Comparison of ENCODE assay signal across 8 cellular contexts in the genomic region with DNA sequence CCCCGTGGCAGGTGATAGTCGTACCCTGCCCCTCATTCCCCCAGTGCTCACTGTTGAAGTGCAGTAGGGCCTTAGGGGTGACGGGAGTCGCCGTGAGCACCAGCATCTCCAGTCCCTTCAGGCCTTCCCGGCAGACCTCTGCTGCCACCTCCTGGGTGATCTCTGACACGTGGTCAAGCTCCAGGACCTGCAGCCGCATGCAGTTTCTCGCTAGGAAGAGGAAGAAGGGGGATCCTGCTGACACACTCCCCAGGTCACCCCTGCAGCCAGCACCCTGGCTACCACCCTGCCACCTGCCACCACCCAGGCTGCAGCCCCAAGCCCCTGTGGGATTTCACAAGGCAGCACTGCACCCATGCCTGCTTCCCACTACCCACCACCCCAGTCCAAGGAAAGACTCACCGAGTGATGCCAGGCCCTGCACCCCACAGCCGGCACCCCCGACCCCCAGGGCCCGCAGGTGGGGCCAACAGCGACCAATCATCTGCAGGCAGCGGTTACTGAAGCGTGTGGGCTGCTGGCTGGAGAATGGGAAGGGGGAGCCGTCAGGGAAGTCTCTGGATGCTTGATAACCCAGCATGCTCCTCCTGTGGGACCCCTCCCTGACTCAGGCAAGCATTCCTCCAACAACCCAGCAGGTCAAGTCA. TPM values are rescaled to one million over a fixed set of nuclear protein-coding genes. Genes with fewer than 3 reads are reported as not detected.
DNase-seq lines count a peak whose midpoint lies in the region; ATAC-seq and TF ChIP-seq lines count a peak whose summit lies in the region.

No MANE protein-coding gene starts in this region.

- peaks cover 0 to 38% of the 10 kb centered on the region in 2 experiments; a peak in 1 of 3 replicates for H3K36me3 ChIP-seq in HEK293 (ENCODE audit: control insufficient read depth in 2 of 2, insufficient read depth in 1 of 2, low read length in 2 of 2)
- no peaks in the 10 kb centered on the region for H3K36me3 ChIP-seq in hepatocyte (replicated peaks; ENCODE audit: insufficient read depth, low read depth)

- H2AFZ ChIP-seq in hepatocyte, result no peak overlapping the region

- H4K20me1 ChIP-seq in hepatocyte (ENCODE audit: insufficient read depth, poor library complexity, severe bottlenecking), result no peaks in the 10 kb centered on the region

- TF ChIP-seq CTCF in AG09309 (IDR thresholded peaks at IDR 0.05; ENCODE audit: control insufficient read depth, insufficient read depth, low read depth, low read length, missing control alignments), result peak; percentile 72
- peak; percentile 71 for TF ChIP-seq CTCF in HEK293 (tag by site-specific recombination; IDR thresholded peaks at IDR 0.05)
- peak; percentile 36 for TF ChIP-seq CTCF in WI38 (IDR thresholded peaks at IDR 0.05; ENCODE audit: low read depth, low read length)
- TF ChIP-seq CTCF in hepatocyte (IDR thresholded peaks at IDR 0.05; ENCODE audit: poor library complexity), result peak; percentile 44

- ATAC-seq in GM18498 (IDR thresholded peaks at IDR 0.05; ENCODE audit: unreplicated experiment) (no peak), HG02852 (IDR thresholded peaks at IDR 0.05; ENCODE audit: unreplicated experiment) (no peak)

- H3K9me3 ChIP-seq in HEK293 (ENCODE audit: control insufficient read depth, insufficient read depth, low read depth, low read length) (no peaks in the 10 kb centered on the region), hepatocyte (ENCODE audit: low read depth) (no peaks in the 10 kb centered on the region)

- POLR2A ChIA-PET in HEK293 (lab: Yijun Ruan, JAX), result no interaction called here

- CTCF ChIA-PET in HEK293 (lab: Yijun Ruan, JAX), result interaction anchor here (1.0 to 1.4 kb wide), 2 partner anchors 8 to 49 kb away, joined by 7 to 10 read pairs; no protein-coding TSS in a partner anchor

- DNase-seq in AG09309 (ENCODE audit: low read depth) (peak; percentile 10), hepatocyte (ENCODE audit: low spot score) (peak; percentile 69), superior temporal gyrus (ENCODE audit: extremely low spot score) (no peak), NCI-H345 treated with DMSO at 0.1 percent for 48 hours (lab: John Stamatoyannopoulos, UW; ENCODE audit: unreplicated experiment) (no peak)

- H3K27me3 ChIP-seq in hepatocyte, result no peaks in the 10 kb centered on the region

- no peaks in the 10 kb centered on the region for H3K79me2 ChIP-seq in hepatocyte

- H3K27ac ChIP-seq in HEK293 (ENCODE audit: extremely low read depth, low read depth, low read length), result no peak overlapping the region
- no peak overlapping the region for H3K27ac ChIP-seq in hepatocyte

- no peaks in the 10 kb centered on the region for H3K9me2 ChIP-seq in hepatocyte (replicated peaks; ENCODE audit: insufficient read depth)

- 38% methylated on average over 16 of the region's 17 CpGs for WGBS in hepatocyte (ENCODE audit: low lambda C conversion rate, missing lambda C conversion rate)

- H3K4me2 ChIP-seq in hepatocyte, result no peak overlapping the region

- no peaks in the 10 kb centered on the region for H3K4me1 ChIP-seq in HEK293 (ENCODE audit: control insufficient read depth, insufficient read depth, low read length)
- no peaks in the 10 kb centered on the region for H3K4me1 ChIP-seq in hepatocyte (ENCODE audit: insufficient read depth)

- no peak overlapping the region for H3K4me3 ChIP-seq in AG09309 (ENCODE audit: control insufficient read depth, low read depth, low read length)
- H3K4me3 ChIP-seq in HEK293 (ENCODE audit: low read depth, low read length), result no peak overlapping the region
- H3K4me3 ChIP-seq in WI38 (ENCODE audit: low read depth, low read length), result no peak overlapping the region
- H3K4me3 ChIP-seq in hepatocyte, result no peak overlapping the region

TF ChIP-seq in HEK293, 187 proteins besides CTCF, POLR2A, EP300 and RAD21:
- TF ChIP-seq ZIC2 (tag by site-specific recombination; IDR thresholded peaks at IDR 0.05), result peak; percentile 22; the same call in 1 of the 2 replicates
- peak; percentile 53 for TF ChIP-seq ZNF654 (tag by site-specific recombination; IDR thresholded peaks at IDR 0.05; ENCODE audit: low read depth)
- no peak for TF ChIP-seq ZNF555 (tag by site-specific recombination; conservative IDR thresholded peaks at IDR 0.05)
- no peak for TF ChIP-seq ZNF19 (tag by site-specific recombination; IDR thresholded peaks at IDR 0.05; ENCODE audit: low read depth)

RNA-seq across cellular contexts. Expression of gene FBXO41, which starts 23.8 kb away (rescaled TPM):
- total RNA-seq in hepatocyte, result 0.92 and 2.1 TPM in 2 replicates
- polyA plus RNA-seq in hepatocyte, result 1.2 and 1.3 TPM in 2 replicates

RNA-seq across cellular contexts. Expression of gene CCT7, which starts 26.4 kb away (rescaled TPM):
- total RNA-seq in hepatocyte, result 195 and 197 TPM in 2 replicates
- polyA plus RNA-seq in hepatocyte, result 190 TPM in 2 replicates

RNA-seq across cellular contexts. Expression of gene PRADC1, which starts 27.4 kb away (rescaled TPM):
- 26.9 and 36.6 TPM in 2 replicates for total RNA-seq in hepatocyte
- polyA plus RNA-seq in hepatocyte, result 31.6 and 39.7 TPM in 2 replicates

RNA-seq across cellular contexts. Expression of gene EGR4, which starts 32.9 kb away (rescaled TPM):
- 0.23 TPM in 1 of 2 replicates, not detected in the other for total RNA-seq in hepatocyte
- polyA plus RNA-seq in hepatocyte, result 0.78 and 1.9 TPM in 2 replicates

RNA-seq across cellular contexts. Expression of gene SMYD5, which starts 46.4 kb away (rescaled TPM):
- 15.5 and 28.3 TPM in 2 replicates for total RNA-seq in hepatocyte
- polyA plus RNA-seq in hepatocyte, result 10.0 and 16.9 TPM in 2 replicates

Comparison
In these comparisons a context has a peak if more than half of its experiments do, and no peak if none do; other contexts are left out.
1. DNase-seq: peak in AG09309 (single experiment) and hepatocyte (single experiment); none in superior temporal gyrus (single experiment) and NCI-H345 treated with DMSO at 0.1 percent for 48 hours (single experiment).
2. Peak in every context shown above with its lines, with median percentiles within 50 percentile points of each other: CTCF ChIP-seq.